Comparison of ENCODE assay signal across 7 cellular contexts in genomic region chr6:109902870-109903269, GRCh38.
"Had no signal": no experiment of that assay in that cellular context is flagged by ENCODE, and none has a peak within 500 bp of the region (broad histone marks: within the 10 kb centered on the region; RNA-seq: fewer than 3 reads in every experiment).

No MANE protein-coding gene starts in this region.

- FAIRE-seq: HepG2, HTR-8/SVneo, K562 had no signal

- DNase-seq: IMR-90, KBM-7, KG1 had no signal

- H3K27ac ChIP-seq: HL-60 had no signal

- H3K4me3 ChIP-seq: K562 had no signal

- ATAC-seq: HepG2, K562 had no signal
